1 cellular context compared by ENCODE assay signal in genomic region chr19:53809518-53810186, GRCh38.
TF ChIP-seq lines count a peak whose summit lies in the region.

No MANE protein-coding gene starts in this region.

TF ChIP-seq in endothelial cell of umbilical vein, 7 proteins besides CTCF, POLR2A, EP300 and RAD21 (continued from another document):
- TF ChIP-seq GATA2 (IDR thresholded peaks at IDR 0.05; ENCODE audit: insufficient read depth, insufficient read length, low read depth, low read length) (no peak), MYC (IDR thresholded peaks at IDR 0.05; ENCODE audit: low read depth, low read length) (no peak), POLR2AphosphoS5 (IDR thresholded peaks at IDR 0.05; ENCODE audit: insufficient read depth, low read depth, low read length) (peak; percentile 19)
- TF ChIP-seq, protein P1, sequence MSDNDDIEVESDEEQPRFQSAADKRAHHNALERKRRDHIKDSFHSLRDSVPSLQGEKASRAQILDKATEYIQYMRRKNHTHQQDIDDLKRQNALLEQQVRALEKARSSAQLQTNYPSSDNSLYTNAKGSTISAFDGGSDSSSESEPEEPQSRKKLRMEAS (IDR thresholded peaks at IDR 0.05; ENCODE audit: insufficient read depth, insufficient read length) = no peak
